Comparison of ENCODE assay signal across 16 cellular contexts in genomic region chr12:51811203-51811805, GRCh38.
"Had no signal": no experiment of that assay in that cellular context is flagged by ENCODE, and none has a peak within 500 bp of the region (broad histone marks: within the 10 kb centered on the region; RNA-seq: fewer than 3 reads in every experiment).

No MANE protein-coding gene starts in this region.

- H3K27me3 ChIP-seq: brain microvascular endothelial cell had no signal

- H3K27ac Mint-ChIP-seq: activated naive CD4-positive, alpha-beta T cell treated with anti-CD3 and anti-CD28 coated beads, Interleukin-2, amount 50 U/mL, for 72 hours had no signal

- H3K4me3 Mint-ChIP-seq: immature natural killer cell; stimulated activated naive CD8-positive, alpha-beta T cell treated with anti-CD3 and anti-CD28 coated beads, Interleukin-15, amount 100 ng/mL, for 72 hours had no signal

- DNase-seq: activated effector memory CD4-positive, alpha-beta T cell treated with anti-CD3 and anti-CD28 coated beads, Interleukin-2, amount 50 U/mL, for 16 hours; activated T-cell treated with anti-CD3 and anti-CD28 coated beads, Interleukin-2, amount 50 U/mL, for 1 hour; amniotic stem cell; brain microvascular endothelial cell; cerebellar nuclear complex; immature natural killer cell; left cardiac atrium; lower lobe of right lung; naive B cell; retina; stimulated activated CD4-positive, alpha-beta T cell treated with anti-CD3 and anti-CD28 coated beads, Interleukin-15, amount 100 ng/mL, for 24 hours; stimulated activated CD4-positive, alpha-beta T cell treated with anti-CD3 and anti-CD28 coated beads, Interleukin-4, amount 100 ng/mL, for 24 hours; stimulated activated naive CD8-positive, alpha-beta T cell treated with anti-CD3 and anti-CD28 coated beads, Interleukin-15, amount 100 ng/mL, for 72 hours had no signal

- H3K36me3 ChIP-seq: brain microvascular endothelial cell, lower lobe of right lung, thoracic aorta had no signal

- H3K9me3 ChIP-seq: lower lobe of right lung, thoracic aorta had no signal

- H3K4me3 ChIP-seq: lower lobe of right lung, thoracic aorta had no signal

- H3K36me3 Mint-ChIP-seq: activated naive CD4-positive, alpha-beta T cell treated with anti-CD3 and anti-CD28 coated beads, Interleukin-2, amount 50 U/mL, for 72 hours; immature natural killer cell; naive B cell had no signal

- H3K9me3 Mint-ChIP-seq: activated naive CD4-positive, alpha-beta T cell treated with anti-CD3 and anti-CD28 coated beads, Interleukin-2, amount 50 U/mL, for 72 hours; immature natural killer cell; naive B cell; stimulated activated naive CD8-positive, alpha-beta T cell treated with anti-CD3 and anti-CD28 coated beads, Interleukin-15, amount 100 ng/mL, for 72 hours had no signal

- ATAC-seq: activated naive CD4-positive, alpha-beta T cell treated with anti-CD3 and anti-CD28 coated beads, Interleukin-2, amount 50 U/mL, for 72 hours; esophagus mucosa; left cardiac atrium; lower lobe of right lung; stimulated activated naive CD8-positive, alpha-beta T cell treated with anti-CD3 and anti-CD28 coated beads, Interleukin-15, amount 100 ng/mL, for 72 hours had no signal

- H3K27ac ChIP-seq: brain microvascular endothelial cell, lower lobe of right lung, thoracic aorta had no signal
